Comparison of ENCODE assay signal across 18 cellular contexts in the genomic region with DNA sequence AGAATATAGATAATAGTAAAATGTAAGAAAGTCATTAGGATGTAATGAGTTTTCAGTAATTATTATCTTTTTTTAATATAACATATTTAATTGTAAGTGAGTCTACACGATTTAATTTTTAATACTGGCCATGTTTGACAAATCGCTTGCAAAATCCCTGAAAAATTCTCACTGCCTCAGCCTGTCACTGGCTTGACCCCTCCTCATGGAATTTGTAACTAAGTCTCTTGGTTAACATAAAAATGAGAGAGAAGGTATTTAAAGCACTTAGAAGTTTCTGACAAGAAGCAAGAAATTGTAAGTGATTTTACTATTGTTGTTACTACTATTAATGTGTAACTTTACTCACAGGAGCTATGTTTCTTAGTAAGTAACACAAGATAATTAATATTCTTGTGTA.
DNase-seq lines count a peak whose midpoint lies in the region; ATAC-seq and TF ChIP-seq lines count a peak whose summit lies in the region.
"Had no signal": no experiment of that assay in that cellular context is flagged by ENCODE, and none has a peak within 500 bp of the region (broad histone marks: within the 10 kb centered on the region; RNA-seq: fewer than 3 reads in every experiment).

No MANE protein-coding gene starts in this region.

- no peaks in the 10 kb centered on the region for H3K27me3 Mint-ChIP-seq in WTC11 (ENCODE audit: low read depth)
- H3K27me3 Mint-ChIP-seq in activated CD8-positive, alpha-beta T cell treated with anti-CD3 and anti-CD28 coated beads for 36 hours = no peaks in the 10 kb centered on the region
- no peaks in the 10 kb centered on the region for H3K27me3 Mint-ChIP-seq in endodermal cell (ENCODE audit: insufficient read depth)
- H3K27me3 Mint-ChIP-seq in chondrocyte (ENCODE audit: low read depth) = peaks cover 13% of the 10 kb centered on the region

- H3K27ac Mint-ChIP-seq in WTC11 = no peak overlapping the region
- H3K27ac Mint-ChIP-seq in activated CD8-positive, alpha-beta T cell treated with anti-CD3 and anti-CD28 coated beads for 36 hours = no peak overlapping the region
- no peak overlapping the region for H3K27ac Mint-ChIP-seq in endodermal cell
- H3K27ac Mint-ChIP-seq in chondrocyte (ENCODE audit: unreplicated experiment) = no peak overlapping the region
- H3K27ac Mint-ChIP-seq: CD4-positive, alpha-beta memory T cell had no signal

- no peak overlapping the region for H3K4me3 Mint-ChIP-seq in WTC11
- no peak overlapping the region for H3K4me3 Mint-ChIP-seq in activated CD8-positive, alpha-beta T cell treated with anti-CD3 and anti-CD28 coated beads for 36 hours
- H3K4me3 Mint-ChIP-seq in endodermal cell = no peak overlapping the region
- no peak overlapping the region for H3K4me3 Mint-ChIP-seq in chondrocyte (ENCODE audit: unreplicated experiment)
- H3K4me3 Mint-ChIP-seq: CD4-positive, alpha-beta memory T cell had no signal

- no peak for TF ChIP-seq CTCF in WTC11 (IDR thresholded peaks at IDR 0.05)
- no peak for TF ChIP-seq CTCF in activated CD8-positive, alpha-beta T cell treated with anti-CD3 and anti-CD28 coated beads for 36 hours (IDR thresholded peaks at IDR 0.05)
- TF ChIP-seq CTCF in endodermal cell (conservative IDR thresholded peaks at IDR 0.05) = no peak
- TF ChIP-seq CTCF in chondrocyte (IDR thresholded peaks at IDR 0.05) = no peak

- H3K27ac ChIP-seq in HUES48 (ENCODE audit: low read depth, low read length) (peak overlapping the region; percentile 67), iPS-18a (ENCODE audit: low read length) (no peak overlapping the region), endodermal cell (ENCODE audit: low read depth, low read length) (no peak overlapping the region)

- ATAC-seq in WTC11 (peak; percentile 72), HG03442 (IDR thresholded peaks at IDR 0.05; ENCODE audit: unreplicated experiment) (no peak)
- ATAC-seq in activated CD8-positive, alpha-beta T cell treated with anti-CD3 and anti-CD28 coated beads for 36 hours = no peak
- ATAC-seq: GM12878 had no signal

- 30% methylated on average over 2 of the region's 2 CpGs; no CpG with 5 or more reads in 1 of the 2 experiments for WGBS in endodermal cell (ENCODE audit: insufficient coverage in 1 of 2, insufficient read length in 1 of 2), 2 experiments

- peaks cover 29% of the 10 kb centered on the region for H3K4me1 ChIP-seq in HUES48 (ENCODE audit: control insufficient read depth, insufficient read depth, low read length)
- H3K4me1 ChIP-seq in iPS-18a (ENCODE audit: control insufficient read depth, low read depth, low read length) = peaks cover 27% of the 10 kb centered on the region
- no peaks in the 10 kb centered on the region for H3K4me1 ChIP-seq in endodermal cell (ENCODE audit: control insufficient read depth, insufficient read depth, low read length)

- H3K9ac ChIP-seq in HUES48 (ENCODE audit: low read depth, low read length) (no peak overlapping the region), iPS-18a (ENCODE audit: low read length) (no peak overlapping the region), endodermal cell (ENCODE audit: extremely low read depth, low read length, poor library complexity, severe bottlenecking) (no peak overlapping the region)

- no peaks in the 10 kb centered on the region for H3K36me3 ChIP-seq in HUES48 (ENCODE audit: control insufficient read depth, insufficient read depth, low read length)
- H3K36me3 ChIP-seq in iPS-18a (ENCODE audit: control insufficient read depth, low read depth, low read length) = no peaks in the 10 kb centered on the region
- H3K36me3 ChIP-seq in endodermal cell (ENCODE audit: control insufficient read depth, insufficient read depth, low read length) = no peaks in the 10 kb centered on the region

- H3K36me3 Mint-ChIP-seq in WTC11 (no peaks in the 10 kb centered on the region), endodermal cell (ENCODE audit: low read depth) (no peaks in the 10 kb centered on the region), chondrocyte (ENCODE audit: low read depth) (no peaks in the 10 kb centered on the region)
- H3K36me3 Mint-ChIP-seq in activated CD8-positive, alpha-beta T cell treated with anti-CD3 and anti-CD28 coated beads for 36 hours (ENCODE audit: low read depth) = no peaks in the 10 kb centered on the region
- H3K36me3 Mint-ChIP-seq: CD4-positive, alpha-beta memory T cell had no signal

- H3K4me1 Mint-ChIP-seq in WTC11 (peaks cover 73% of the 10 kb centered on the region), endodermal cell (peaks cover 11% of the 10 kb centered on the region), chondrocyte (ENCODE audit: low read depth) (peaks cover 5% of the 10 kb centered on the region)
- peaks cover 4% of the 10 kb centered on the region for H3K4me1 Mint-ChIP-seq in activated CD8-positive, alpha-beta T cell treated with anti-CD3 and anti-CD28 coated beads for 36 hours (ENCODE audit: low read depth)

- POLR2A ChIA-PET in WTC11 (lab: Charles Lee) = no interaction called here
- POLR2A ChIA-PET in activated CD8-positive, alpha-beta T cell treated with anti-CD3 and anti-CD28 coated beads for 36 hours (lab: Charles Lee) = interaction anchor here (1.1 kb wide), 1 partner anchor 199 kb away, joined by 3 read pairs; no protein-coding TSS in a partner anchor

- no peak overlapping the region for H3K4me3 ChIP-seq in HUES48 (ENCODE audit: low read depth, low read length)
- peak overlapping the region; percentile 27 for H3K4me3 ChIP-seq in iPS-18a (ENCODE audit: low read length)
- H3K4me3 ChIP-seq in endodermal cell (ENCODE audit: low read length) = no peak overlapping the region
- H3K4me3 ChIP-seq: GM12878 had no signal

- intact Hi-C loops in activated CD8-positive, alpha-beta T cell treated with anti-CD3 and anti-CD28 coated beads for 36 hours (cut with micrococcal nuclease) = no loop called here

- no peaks in the 10 kb centered on the region for H3K27me3 ChIP-seq in HUES48 (ENCODE audit: control insufficient read depth, insufficient read depth, low read length)
- no peaks in the 10 kb centered on the region for H3K27me3 ChIP-seq in iPS-18a (ENCODE audit: control insufficient read depth, insufficient read depth, low read length)
- no peaks in the 10 kb centered on the region for H3K27me3 ChIP-seq in endodermal cell (ENCODE audit: control insufficient read depth, insufficient read depth, low read length, poor library complexity, severe bottlenecking)

- DNase-seq in WTC11 (ENCODE audit: low spot score) (no peak), renal cortical epithelial cell (ENCODE audit: low read depth) (peak; percentile 21), endodermal cell (no peak), chondrocyte (ENCODE audit: low spot score) (no peak)
- no peak for DNase-seq in activated CD8-positive, alpha-beta T cell treated with anti-CD3 and anti-CD28 coated beads for 36 hours
- DNase-seq: C1 segment of cervical spinal cord; Calu3; CD4-positive, alpha-beta memory T cell; COR-L47; DND-41; GDM1; GOT3; H7; HCEC 1CT had no signal

- H3K9me3 Mint-ChIP-seq in WTC11 = peaks cover 9% of the 10 kb centered on the region; the same call in 1 of the 2 replicates
- no peaks in the 10 kb centered on the region for H3K9me3 Mint-ChIP-seq in activated CD8-positive, alpha-beta T cell treated with anti-CD3 and anti-CD28 coated beads for 36 hours
- no peaks in the 10 kb centered on the region for H3K9me3 Mint-ChIP-seq in endodermal cell
- H3K9me3 Mint-ChIP-seq in chondrocyte (ENCODE audit: low read depth) = no peaks in the 10 kb centered on the region

- no peaks in the 10 kb centered on the region for H3K9me3 ChIP-seq in HUES48 (ENCODE audit: control insufficient read depth, insufficient read depth, low read length)
- no peaks in the 10 kb centered on the region for H3K9me3 ChIP-seq in iPS-18a (ENCODE audit: control insufficient read depth, low read depth, low read length)
- H3K9me3 ChIP-seq in endodermal cell (ENCODE audit: control insufficient read depth, low read length) = no peaks in the 10 kb centered on the region

- CTCF ChIA-PET in WTC11 (lab: Charles Lee) = no interaction called here
- CTCF ChIA-PET in activated CD8-positive, alpha-beta T cell treated with anti-CD3 and anti-CD28 coated beads for 36 hours (lab: Charles Lee) = no interaction called here

TF ChIP-seq in WTC11, 78 proteins besides CTCF, POLR2A, EP300 and RAD21:
- TF ChIP-seq, protein P1, sequence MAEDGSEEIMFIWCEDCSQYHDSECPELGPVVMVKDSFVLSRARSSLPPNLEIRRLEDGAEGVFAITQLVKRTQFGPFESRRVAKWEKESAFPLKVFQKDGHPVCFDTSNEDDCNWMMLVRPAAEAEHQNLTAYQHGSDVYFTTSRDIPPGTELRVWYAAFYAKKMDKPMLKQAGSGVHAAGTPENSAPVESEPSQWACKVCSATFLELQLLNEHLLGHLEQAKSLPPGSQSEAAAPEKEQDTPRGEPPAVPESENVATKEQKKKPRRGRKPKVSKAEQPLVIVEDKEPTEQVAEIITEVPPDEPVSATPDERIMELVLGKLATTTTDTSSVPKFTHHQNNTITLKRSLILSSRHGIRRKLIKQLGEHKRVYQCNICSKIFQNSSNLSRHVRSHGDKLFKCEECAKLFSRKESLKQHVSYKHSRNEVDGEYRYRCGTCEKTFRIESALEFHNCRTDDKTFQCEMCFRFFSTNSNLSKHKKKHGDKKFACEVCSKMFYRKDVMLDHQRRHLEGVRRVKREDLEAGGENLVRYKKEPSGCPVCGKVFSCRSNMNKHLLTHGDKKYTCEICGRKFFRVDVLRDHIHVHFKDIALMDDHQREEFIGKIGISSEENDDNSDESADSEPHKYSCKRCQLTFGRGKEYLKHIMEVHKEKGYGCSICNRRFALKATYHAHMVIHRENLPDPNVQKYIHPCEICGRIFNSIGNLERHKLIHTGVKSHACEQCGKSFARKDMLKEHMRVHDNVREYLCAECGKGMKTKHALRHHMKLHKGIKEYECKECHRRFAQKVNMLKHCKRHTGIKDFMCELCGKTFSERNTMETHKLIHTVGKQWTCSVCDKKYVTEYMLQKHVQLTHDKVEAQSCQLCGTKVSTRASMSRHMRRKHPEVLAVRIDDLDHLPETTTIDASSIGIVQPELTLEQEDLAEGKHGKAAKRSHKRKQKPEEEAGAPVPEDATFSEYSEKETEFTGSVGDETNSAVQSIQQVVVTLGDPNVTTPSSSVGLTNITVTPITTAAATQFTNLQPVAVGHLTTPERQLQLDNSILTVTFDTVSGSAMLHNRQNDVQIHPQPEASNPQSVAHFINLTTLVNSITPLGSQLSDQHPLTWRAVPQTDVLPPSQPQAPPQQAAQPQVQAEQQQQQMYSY (CRISPR knock-in tag; IDR thresholded peaks at IDR 0.05) = no peak
